ENCODE assay signal across 11 cellular contexts in genomic region chr1:226719596-226720386, GRCh38. TPM values are rescaled to one million over a fixed set of nuclear protein-coding genes. Genes with fewer than 3 reads are reported as not detected.
A peak's percentile ranks its signal among the peaks of the same experiment; 100 is the strongest.
DNase-seq lines count a peak whose midpoint lies in the region; ATAC-seq and TF ChIP-seq lines count a peak whose summit lies in the region.
"Had no signal": no experiment of that assay in that cellular context is flagged by ENCODE, and none has a peak within 500 bp of the region (broad histone marks: within the 10 kb centered on the region; RNA-seq: fewer than 3 reads in every experiment).

No MANE protein-coding gene starts in this region.

- ATAC-seq in activated CD8-positive, alpha-beta memory T cell treated with anti-CD3 and anti-CD28 coated beads, Interleukin-2, amount 10 ng/mL, durations not matched to agents 7 days and 5 days: no peak
- ATAC-seq in activated B cell treated with CpG ODN at 0.5 μM for 24 hours (ENCODE audit: low read depth): no peak
- ATAC-seq: heart left ventricle, PC-3 had no signal

- peaks cover 64% of the 10 kb centered on the region for H3K4me1 Mint-ChIP-seq in activated CD8-positive, alpha-beta memory T cell treated with anti-CD3 and anti-CD28 coated beads, Interleukin-2, amount 10 ng/mL, durations not matched to agents 7 days and 5 days
- H3K4me1 Mint-ChIP-seq in activated B cell treated with CpG ODN at 0.5 μM for 24 hours: peaks cover 70% of the 10 kb centered on the region

- H3K27me3 ChIP-seq in esophagus muscularis mucosa: no peaks in the 10 kb centered on the region
- H3K27me3 ChIP-seq in stomach smooth muscle (ENCODE audit: control insufficient read depth in 1 of 2, insufficient read depth in 2 of 2, low read length in 2 of 2): no peaks in the 10 kb centered on the region
- no peaks in the 10 kb centered on the region for H3K27me3 ChIP-seq in WERI-Rb-1 (ENCODE audit: insufficient read depth, low read depth, severe bottlenecking)
- H3K27me3 ChIP-seq in stomach: no peaks in the 10 kb centered on the region
- H3K27me3 ChIP-seq: heart left ventricle had no signal

- H3K36me3 ChIP-seq in esophagus muscularis mucosa (peaks cover 0 to 12% (median 0%) of the 10 kb centered on the region in 4 donors), stomach smooth muscle (ENCODE audit: control insufficient read depth in 2 of 2, insufficient read depth in 2 of 2, low read length in 2 of 2) (peaks cover 0 to 10% of the 10 kb centered on the region in 2 donors), WERI-Rb-1 (no peaks in the 10 kb centered on the region), stomach (peaks cover 0 to 19% (median 7%) of the 10 kb centered on the region in 4 donors)

- H3K27ac Mint-ChIP-seq in activated CD8-positive, alpha-beta memory T cell treated with anti-CD3 and anti-CD28 coated beads, Interleukin-2, amount 10 ng/mL, durations not matched to agents 7 days and 5 days: peak overlapping the region; percentile 66
- peak overlapping the region; percentile 50 for H3K27ac Mint-ChIP-seq in activated B cell treated with CpG ODN at 0.5 μM for 24 hours

- peaks cover 32% of the 10 kb centered on the region for H3K36me3 Mint-ChIP-seq in activated CD8-positive, alpha-beta memory T cell treated with anti-CD3 and anti-CD28 coated beads, Interleukin-2, amount 10 ng/mL, durations not matched to agents 7 days and 5 days
- H3K36me3 Mint-ChIP-seq in activated B cell treated with CpG ODN at 0.5 μM for 24 hours (ENCODE audit: low read depth): peaks cover 58% of the 10 kb centered on the region

- peak overlapping the region in 3 of 4 donors; percentile 51 to 72 (median 71) for H3K27ac ChIP-seq in esophagus muscularis mucosa (replicated peaks in 1 of 4)
- H3K27ac ChIP-seq in stomach smooth muscle (ENCODE audit: low read length): peak overlapping the region; percentile 24
- no peak overlapping the region for H3K27ac ChIP-seq in WERI-Rb-1
- H3K27ac ChIP-seq in stomach: peak overlapping the region in 1 of 5 donors; percentile 47

- peak overlapping the region in 1 of 2 donors; percentile 42 for H3K9ac ChIP-seq in stomach smooth muscle (ENCODE audit: low read length in 2 of 2)

- TF ChIP-seq POLR2A in esophagus muscularis mucosa (IDR thresholded peaks at IDR 0.05; ENCODE audit: low read depth): no peak
- no peak for TF ChIP-seq POLR2A in stomach (IDR thresholded peaks at IDR 0.05)

- H3K9me3 Mint-ChIP-seq in activated CD8-positive, alpha-beta memory T cell treated with anti-CD3 and anti-CD28 coated beads, Interleukin-2, amount 10 ng/mL, durations not matched to agents 7 days and 5 days (ENCODE audit: low read depth): no peaks in the 10 kb centered on the region
- H3K9me3 Mint-ChIP-seq in activated B cell treated with CpG ODN at 0.5 μM for 24 hours: no peaks in the 10 kb centered on the region

- 55% methylated on average over 11 of the region's 11 CpGs for WGBS in esophagus muscularis mucosa
- 57 to 76% (median 70%) methylated on average over 11 of the region's 11 CpGs for WGBS in stomach, 5 donors

- no peaks in the 10 kb centered on the region for H3K9me3 ChIP-seq in esophagus muscularis mucosa
- H3K9me3 ChIP-seq in stomach smooth muscle (ENCODE audit: control insufficient read depth in 2 of 2, low read length in 2 of 2): no peaks in the 10 kb centered on the region
- H3K9me3 ChIP-seq in WERI-Rb-1 (ENCODE audit: severe bottlenecking): no peaks in the 10 kb centered on the region
- no peaks in the 10 kb centered on the region for H3K9me3 ChIP-seq in stomach
- H3K9me3 ChIP-seq: heart left ventricle had no signal

- CTCF ChIA-PET in activated CD8-positive, alpha-beta memory T cell treated with anti-CD3 and anti-CD28 coated beads, Interleukin-2, amount 10 ng/mL, durations not matched to agents 7 days and 5 days (lab: Charles Lee): interaction anchor here (1.0 kb wide), 1 partner anchor 8 kb away, joined by 3 read pairs; no protein-coding TSS in a partner anchor
- CTCF ChIA-PET in activated B cell treated with CpG ODN at 0.5 μM for 24 hours (lab: Charles Lee): no interaction called here

- no peaks in the 10 kb centered on the region for H3K27me3 Mint-ChIP-seq in activated CD8-positive, alpha-beta memory T cell treated with anti-CD3 and anti-CD28 coated beads, Interleukin-2, amount 10 ng/mL, durations not matched to agents 7 days and 5 days
- no peaks in the 10 kb centered on the region for H3K27me3 Mint-ChIP-seq in activated B cell treated with CpG ODN at 0.5 μM for 24 hours

- no peak for TF ChIP-seq CTCF in activated B cell treated with CpG ODN at 0.5 μM for 24 hours (IDR thresholded peaks at IDR 0.05)
- TF ChIP-seq CTCF in esophagus muscularis mucosa (IDR thresholded peaks at IDR 0.05): no peak
- TF ChIP-seq CTCF in WERI-Rb-1 (IDR thresholded peaks at IDR 0.05; ENCODE audit: low read depth, low read length): no peak
- no peak for TF ChIP-seq CTCF in stomach (IDR thresholded peaks at IDR 0.05)

- intact Hi-C loops in activated B cell treated with CpG ODN at 0.5 μM for 24 hours (cut with micrococcal nuclease) (no loop called here), esophagus muscularis mucosa (cut with DNase I) (no loop called here), stomach (cut with DNase I; ENCODE audit: low total_unique reads) (no loop called here)

- no peak for DNase-seq in activated CD8-positive, alpha-beta memory T cell treated with anti-CD3 and anti-CD28 coated beads, Interleukin-2, amount 10 ng/mL, durations not matched to agents 7 days and 5 days
- no peak for DNase-seq in activated CD8-positive, alpha-beta memory T cell treated with anti-CD3 and anti-CD28 coated beads, Interleukin-2, amount 50 U/mL, for 48 hours
- DNase-seq in activated B cell treated with CpG ODN at 0.5 μM for 24 hours: no peak
- DNase-seq in esophagus muscularis mucosa (ENCODE audit: extremely low spot score): no peak
- DNase-seq in WERI-Rb-1: no peak
- DNase-seq in stomach: no peak
- no peak for DNase-seq in iPS-NIHi11 (ENCODE audit: low spot score)
- DNase-seq: heart left ventricle, PC-3 had no signal

- H3K4me3 ChIP-seq in esophagus muscularis mucosa (no peak overlapping the region), stomach smooth muscle (ENCODE audit: low read length in 2 of 2) (no peak overlapping the region), WERI-Rb-1 (ENCODE audit: low read depth, low read length) (no peak overlapping the region), stomach (no peak overlapping the region)
- H3K4me3 ChIP-seq: heart left ventricle, smooth muscle cell had no signal

- no peak overlapping the region for H3K4me3 Mint-ChIP-seq in activated CD8-positive, alpha-beta memory T cell treated with anti-CD3 and anti-CD28 coated beads, Interleukin-2, amount 10 ng/mL, durations not matched to agents 7 days and 5 days
- no peak overlapping the region for H3K4me3 Mint-ChIP-seq in activated B cell treated with CpG ODN at 0.5 μM for 24 hours

- H3K4me1 ChIP-seq in esophagus muscularis mucosa: peaks cover 40 to 95% (median 91%) of the 10 kb centered on the region in 4 donors
- peaks cover 54% of the 10 kb centered on the region for H3K4me1 ChIP-seq in stomach smooth muscle (ENCODE audit: control insufficient read depth, insufficient read depth, low read length)
- H3K4me1 ChIP-seq in stomach: peaks cover 20 to 77% (median 46%) of the 10 kb centered on the region in 4 donors

- POLR2A ChIA-PET in activated B cell treated with CpG ODN at 0.5 μM for 24 hours (lab: Charles Lee): interaction anchor here (1.1 kb wide), 1 partner anchor 12 kb away, joined by 8 read pairs; no protein-coding TSS in a partner anchor

- TF ChIP-seq EP300 in esophagus muscularis mucosa (IDR thresholded peaks at IDR 0.05) (no peak), stomach (IDR thresholded peaks at IDR 0.05) (no peak)

RNA-seq across cellular contexts. Expression of gene ITPKB, which starts 19.3 kb away (rescaled TPM):
- total RNA-seq in activated CD8-positive, alpha-beta memory T cell treated with anti-CD3 and anti-CD28 coated beads, Interleukin-2, amount 10 ng/mL, durations not matched to agents 7 days and 5 days: 10 to 100 TPM; 40.9 to 43.4 TPM
- total RNA-seq in activated B cell treated with CpG ODN at 0.5 μM for 24 hours: 88.5 and 97.3 TPM in 2 replicates
- total RNA-seq in esophagus muscularis mucosa: 100 to 1,000 TPM in 2 of 4 donors, 10 to 100 TPM in 2; 71.1 to 156 (median 116) TPM
- total RNA-seq in stomach: 10 to 100 TPM; 16.4 to 38.8 (median 24.6) TPM
- polyA plus RNA-seq in stomach: 1 to 10 TPM; 3.8 to 5.4 (median 4.4) TPM
